ENCODE assay signal across 26 cellular contexts in the genomic region with DNA sequence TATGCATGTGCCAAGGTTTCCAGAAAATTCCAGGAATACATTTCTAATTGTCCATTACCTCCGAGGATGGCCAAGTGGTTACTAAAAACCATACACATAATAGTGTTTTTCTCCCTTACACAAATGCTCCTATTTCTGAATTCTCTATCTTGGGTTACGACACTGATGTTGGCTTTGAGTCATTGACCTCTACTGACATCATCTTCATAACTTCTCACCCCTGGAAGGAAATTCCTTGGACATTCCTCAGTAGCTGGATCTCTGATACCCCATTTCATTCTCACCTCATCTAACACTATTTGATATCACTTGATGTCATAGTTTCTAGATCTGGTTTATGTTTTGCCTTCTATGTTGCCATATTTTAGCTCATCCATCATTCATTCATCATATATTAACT.
"Had no signal": no experiment of that assay in that cellular context is flagged by ENCODE, and none has a peak within 500 bp of the region (broad histone marks: within the 10 kb centered on the region; RNA-seq: fewer than 3 reads in every experiment).

No MANE protein-coding gene starts in this region.

- H3K9me3 ChIP-seq: ovary, right atrium auricular region, sigmoid colon, testis, tibial nerve, upper lobe of right lung had no signal

- H3K4me3 Mint-ChIP-seq: endodermal cell; natural killer cell treated with Interleukin-12 subunit alpha and Interleukin-12 subunit beta and Interleukin-15 and Interleukin-18, amount 100 ng/mL, for 72 hours; neural progenitor cell; stimulated activated naive B cell treated with anti-CD40 and anti-IgM and Interleukin-4, amounts not matched to agents 10 μg/mL and 1 μg/mL and 100 μg/mL, for 72 hours; stimulated activated naive CD8-positive, alpha-beta T cell treated with anti-CD3 and anti-CD28 coated beads, Interleukin-15, amount 100 ng/mL, for 72 hours had no signal

- H3K27me3 ChIP-seq: hepatocyte, neural progenitor cell, ovary, right atrium auricular region, sigmoid colon, testis, tibial nerve, upper lobe of right lung had no signal

- H3K27ac ChIP-seq: hepatocyte, neural progenitor cell, ovary, right atrium auricular region, sigmoid colon, skin epidermis, testis, tibial nerve, upper lobe of right lung had no signal

- H3K36me3 ChIP-seq: neural progenitor cell, ovary, right atrium auricular region, sigmoid colon, tibial nerve, upper lobe of right lung had no signal

- ATAC-seq: left colon; natural killer cell treated with Interleukin-12 subunit alpha and Interleukin-12 subunit beta and Interleukin-15 and Interleukin-18, amount 100 ng/mL, for 72 hours; stimulated activated naive B cell treated with anti-CD40 and anti-IgM and Interleukin-4, amounts not matched to agents 10 μg/mL and 1 μg/mL and 100 μg/mL, for 72 hours; stimulated activated naive CD8-positive, alpha-beta T cell treated with anti-CD3 and anti-CD28 coated beads, Interleukin-15, amount 100 ng/mL, for 72 hours; upper lobe of right lung had no signal

- H3K27ac Mint-ChIP-seq: endodermal cell; natural killer cell treated with Interleukin-12 subunit alpha and Interleukin-12 subunit beta and Interleukin-15 and Interleukin-18, amount 100 ng/mL, for 72 hours; neural progenitor cell; stimulated activated naive B cell treated with anti-CD40 and anti-IgM and Interleukin-4, amounts not matched to agents 10 μg/mL and 1 μg/mL and 100 μg/mL, for 72 hours; stimulated activated naive CD8-positive, alpha-beta T cell treated with anti-CD3 and anti-CD28 coated beads, Interleukin-15, amount 100 ng/mL, for 72 hours had no signal

- H3K9me3 Mint-ChIP-seq: endodermal cell; natural killer cell treated with Interleukin-12 subunit alpha and Interleukin-12 subunit beta and Interleukin-15 and Interleukin-18, amount 100 ng/mL, for 72 hours; neural progenitor cell had no signal

- DNase-seq: effector CD4-positive, alpha-beta T cell; endodermal cell; erythroblast; foreskin melanocyte; head of caudate nucleus; kidney; left colon; left ventricle myocardium superior; mesenchymal stem cell; midbrain; nucleus accumbens; ovary; sigmoid colon; stimulated activated CD4-positive, alpha-beta T cell treated with anti-CD3 and anti-CD28 coated beads, Interleukin-2, amount 100 ng/mL, for 24 hours; stimulated activated CD4-positive, alpha-beta T cell treated with anti-CD3 and anti-CD28 coated beads, Interleukin-4, amount 100 ng/mL, for 4 hours; stimulated activated naive B cell treated with anti-CD40 and anti-IgM and Interleukin-4, amounts not matched to agents 10 μg/mL and 1 μg/mL and 100 μg/mL, for 72 hours; stimulated activated naive CD8-positive, alpha-beta T cell treated with anti-CD3 and anti-CD28 coated beads, Interleukin-15, amount 100 ng/mL, for 72 hours; testis; upper lobe of right lung had no signal

- H3K4me1 Mint-ChIP-seq: endodermal cell; neural progenitor cell; stimulated activated naive B cell treated with anti-CD40 and anti-IgM and Interleukin-4, amounts not matched to agents 10 μg/mL and 1 μg/mL and 100 μg/mL, for 72 hours; stimulated activated naive CD8-positive, alpha-beta T cell treated with anti-CD3 and anti-CD28 coated beads, Interleukin-15, amount 100 ng/mL, for 72 hours had no signal

- H3K4me3 ChIP-seq: hepatocyte, lung, neural progenitor cell, ovary, right atrium auricular region, sigmoid colon, skin epidermis, testis, tibial nerve, upper lobe of right lung had no signal

- H3K27me3 Mint-ChIP-seq: stimulated activated naive B cell treated with anti-CD40 and anti-IgM and Interleukin-4, amounts not matched to agents 10 μg/mL and 1 μg/mL and 100 μg/mL, for 72 hours; stimulated activated naive CD8-positive, alpha-beta T cell treated with anti-CD3 and anti-CD28 coated beads, Interleukin-15, amount 100 ng/mL, for 72 hours had no signal

- H3K36me3 Mint-ChIP-seq: natural killer cell treated with Interleukin-12 subunit alpha and Interleukin-12 subunit beta and Interleukin-15 and Interleukin-18, amount 100 ng/mL, for 72 hours; neural progenitor cell; stimulated activated naive B cell treated with anti-CD40 and anti-IgM and Interleukin-4, amounts not matched to agents 10 μg/mL and 1 μg/mL and 100 μg/mL, for 72 hours had no signal

- H3K4me1 ChIP-seq: neural progenitor cell, sigmoid colon, testis, tibial nerve, upper lobe of right lung had no signal
